ENCODE assay signal across 1 cellular context in genomic region chr1:18645172-18646090, GRCh38.
TF ChIP-seq lines count a peak whose summit lies in the region.

No MANE protein-coding gene starts in this region.

TF ChIP-seq in HepG2, 621 proteins besides CTCF, POLR2A, EP300 and RAD21 (continued from another document and continues in another):
- TF ChIP-seq ZNF18 (CRISPR knock-in tag; IDR thresholded peaks at IDR 0.05; ENCODE audit: insufficient replicate concordance): no peak
- no peak for TF ChIP-seq SOX6 (IDR thresholded peaks at IDR 0.05)
- peak; percentile 73 for TF ChIP-seq SOX6 (CRISPR knock-in tag; IDR thresholded peaks at IDR 0.05)
- peak; percentile 43; the same call in 1 of the 2 replicates for TF ChIP-seq ZNF503 (CRISPR knock-in tag; IDR thresholded peaks at IDR 0.05)
- TF ChIP-seq ARID5B (CRISPR knock-in tag; IDR thresholded peaks at IDR 0.05): no peak
- no peak for TF ChIP-seq TBX3 (IDR thresholded peaks at IDR 0.05; ENCODE audit: borderline replicate concordance)
- no peak for TF ChIP-seq EED (CRISPR knock-in tag; IDR thresholded peaks at IDR 0.05)
- peak; percentile 46; the same call in 1 of the 2 replicates for TF ChIP-seq TCF7L2 (IDR thresholded peaks at IDR 0.05; ENCODE audit: low read depth, low read length)
- no peak for TF ChIP-seq LBX2 (CRISPR knock-in tag; IDR thresholded peaks at IDR 0.05; ENCODE audit: borderline replicate concordance)
- no peak for TF ChIP-seq ADNP (CRISPR knock-in tag; IDR thresholded peaks at IDR 0.05)
- TF ChIP-seq ZNF768 (CRISPR knock-in tag; IDR thresholded peaks at IDR 0.05): peak; percentile 29; the same call in 1 of the 2 replicates
- peak; percentile 47 for TF ChIP-seq AGO1 (IDR thresholded peaks at IDR 0.05; ENCODE audit: low read depth, low read length, poor library complexity, severe bottlenecking)
- no peak for TF ChIP-seq SRF (IDR thresholded peaks at IDR 0.05; ENCODE audit: low read depth, low read length)
- 0 out of 2 replicates have a peak, but pooled peaks have one; percentile 36 for TF ChIP-seq ZFP91 (CRISPR knock-in tag; IDR thresholded peaks at IDR 0.05; ENCODE audit: borderline replicate concordance)
- peak; percentile 18; the same call in 1 of the 2 replicates for TF ChIP-seq NR2F2 (IDR thresholded peaks at IDR 0.05; ENCODE audit: borderline replicate concordance, low read depth)
- no peak for TF ChIP-seq THYN1 (CRISPR knock-in tag; IDR thresholded peaks at IDR 0.05; ENCODE audit: borderline replicate concordance, low read depth)
- TF ChIP-seq NR3C1 (CRISPR knock-in tag; IDR thresholded peaks at IDR 0.05): no peak
- peak; percentile 79 for TF ChIP-seq BCL6 (CRISPR knock-in tag; IDR thresholded peaks at IDR 0.05)
- no peak for TF ChIP-seq TOPORS (CRISPR knock-in tag; IDR thresholded peaks at IDR 0.05)
- TF ChIP-seq SP5 (CRISPR knock-in tag; IDR thresholded peaks at IDR 0.05; ENCODE audit: borderline replicate concordance, low read depth): peak; percentile 90
- no peak for TF ChIP-seq ZNF142 (CRISPR knock-in tag; IDR thresholded peaks at IDR 0.05)
- TF ChIP-seq ZNF747 (CRISPR knock-in tag; IDR thresholded peaks at IDR 0.05; ENCODE audit: borderline replicate concordance): no peak
- peak; percentile 46; the same call in 1 of the 2 replicates for TF ChIP-seq FOXP4 (CRISPR knock-in tag; IDR thresholded peaks at IDR 0.05)
- TF ChIP-seq ZNF687 (CRISPR knock-in tag; IDR thresholded peaks at IDR 0.05): peak; percentile 34; the same call in 1 of the 2 replicates
- no peak for TF ChIP-seq SNRNP70 (IDR thresholded peaks at IDR 0.05; ENCODE audit: low read depth, low read length)
- no peak for TF ChIP-seq ATF4 (CRISPR knock-in tag; IDR thresholded peaks at IDR 0.05)
- TF ChIP-seq HNF4G (IDR thresholded peaks at IDR 0.05; ENCODE audit: borderline replicate concordance, low read depth, low read length): no peak
- no peak for TF ChIP-seq HNF4G (CRISPR knock-in tag; IDR thresholded peaks at IDR 0.05; ENCODE audit: borderline replicate concordance, low read depth)
- TF ChIP-seq ZNF296 (CRISPR knock-in tag; conservative IDR thresholded peaks at IDR 0.05): no peak
- TF ChIP-seq SP140L (CRISPR knock-in tag; IDR thresholded peaks at IDR 0.05; ENCODE audit: borderline replicate concordance): no peak
- TF ChIP-seq ARNT (IDR thresholded peaks at IDR 0.05): no peak
- peak; percentile 40; the same call in 1 of the 2 replicates for TF ChIP-seq HNF4A (CRISPR knock-in tag; IDR thresholded peaks at IDR 0.05)
- no peak for TF ChIP-seq MXD1 (CRISPR knock-in tag; IDR thresholded peaks at IDR 0.05)
- no peak for TF ChIP-seq PAF1 (CRISPR knock-in tag; IDR thresholded peaks at IDR 0.05)
